9 cellular contexts compared by ENCODE assay signal in the genomic region with DNA sequence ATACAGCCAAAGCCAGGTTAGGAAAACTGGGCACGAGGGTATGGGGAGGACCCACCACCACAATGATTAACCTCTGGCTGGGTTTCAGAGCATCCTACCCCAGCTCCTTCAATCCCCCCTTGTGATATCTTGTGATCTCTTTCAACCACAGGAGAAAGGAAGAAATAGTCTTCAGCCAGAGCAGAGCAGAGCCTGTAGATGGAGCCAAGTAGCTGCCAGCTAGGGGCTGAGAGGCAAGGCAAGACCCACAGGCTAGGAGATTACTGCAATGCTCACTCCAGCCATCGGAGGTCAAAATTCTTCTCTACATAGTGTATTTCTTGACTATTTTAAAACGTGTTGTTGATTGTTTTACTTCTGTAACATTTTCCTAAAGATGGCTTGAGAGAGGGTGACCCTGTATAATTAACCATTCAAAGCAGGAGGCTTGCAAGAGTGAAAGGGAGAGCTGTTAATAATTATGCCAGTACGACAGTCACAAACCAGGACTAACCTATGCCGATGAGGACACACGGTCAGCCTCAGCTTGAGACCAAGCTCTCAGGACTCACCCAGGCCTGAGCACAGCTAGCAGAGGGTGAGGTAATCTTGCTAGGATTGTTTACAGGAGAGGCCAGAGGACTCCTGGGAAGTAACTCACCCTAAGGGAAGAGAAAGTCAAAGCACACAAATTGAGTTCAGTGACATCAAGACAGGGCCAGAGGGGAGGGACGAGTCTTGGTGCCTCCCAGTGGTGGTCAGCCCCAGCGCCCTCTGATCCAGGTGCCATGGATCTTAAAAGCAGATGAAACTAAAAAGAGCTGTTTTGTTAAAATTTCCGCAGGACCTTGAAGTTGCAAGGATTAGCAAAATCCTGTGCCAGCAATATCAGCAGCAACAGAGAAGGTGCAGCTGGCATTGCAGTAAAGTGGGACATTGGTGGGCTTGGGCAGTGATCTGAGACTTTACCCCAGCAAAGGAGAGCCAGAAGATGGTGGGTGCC. TPM values are rescaled to one million over a fixed set of nuclear protein-coding genes. Genes with fewer than 3 reads are reported as not detected.
DNase-seq lines count a peak whose midpoint lies in the region; ATAC-seq and TF ChIP-seq lines count a peak whose summit lies in the region.
"Had no signal": no experiment of that assay in that cellular context is flagged by ENCODE, and none has a peak within 500 bp of the region (broad histone marks: within the 10 kb centered on the region; RNA-seq: fewer than 3 reads in every experiment).

No MANE protein-coding gene starts in this region.

- no peaks in the 10 kb centered on the region for H3K9me3 Mint-ChIP-seq in activated naive CD4-positive, alpha-beta T cell treated with anti-CD3 and anti-CD28 coated beads, Interleukin-2, amount 50 U/mL, for 72 hours

- H3K4me3 ChIP-seq in heart left ventricle (no peak overlapping the region), psoas muscle (no peak overlapping the region)

- DNase-seq in NCI-H345 (lab: John Stamatoyannopoulos, UW) (peak; percentile 23), NCI-H345 treated with DMSO at 0.1 percent for 48 hours (lab: John Stamatoyannopoulos, UW; ENCODE audit: unreplicated experiment) (no peak), NCI-H526 (lab: John Stamatoyannopoulos, UW) (peak; percentile 44 to 73), heart left ventricle (peak in 2 of 5 donors; percentile 33 to 42), psoas muscle (no peak), SKM-1 (lab: John Stamatoyannopoulos, UW; ENCODE audit: unreplicated experiment) (no peak)
- peak in 1 of 2 donors; percentile 8 for DNase-seq in activated naive CD4-positive, alpha-beta T cell treated with anti-CD3 and anti-CD28 coated beads, Interleukin-2, amount 50 U/mL, for 72 hours (ENCODE audit: low spot score in 2 of 2)

- H3K9me3 ChIP-seq in heart left ventricle (no peaks in the 10 kb centered on the region), psoas muscle (no peaks in the 10 kb centered on the region)

- ATAC-seq in HG02870 (IDR thresholded peaks at IDR 0.05; ENCODE audit: unreplicated experiment) (peak; percentile 70), heart left ventricle (peak; percentile 56 to 76 (median 60)), psoas muscle (peak in 2 of 4 donors; percentile 34 to 54)
- ATAC-seq in activated naive CD4-positive, alpha-beta T cell treated with anti-CD3 and anti-CD28 coated beads, Interleukin-2, amount 50 U/mL, for 72 hours = peak; percentile 70 to 82

- TF ChIP-seq CTCF in heart left ventricle (IDR thresholded peaks at IDR 0.05) (peak in 10 of 12 donors; percentile 15 to 56 (median 39)), psoas muscle (IDR thresholded peaks at IDR 0.05) (peak; percentile 18)

- intact Hi-C loops in heart left ventricle (cut with DNase I) (loop anchor here in 1 of 10 donors (5.0 kb wide), 1 partner anchor 50 kb away; no protein-coding TSS in a partner anchor), psoas muscle (cut with DNase I) (no loop called here)

- H3K4me1 ChIP-seq in heart left ventricle = peaks cover 0 to 43% (median 14%) of the 10 kb centered on the region in 12 donors
- H3K4me1 ChIP-seq in psoas muscle = no peaks in the 10 kb centered on the region

- peak overlapping the region in 1 of 2 donors; percentile 69 for H3K27ac Mint-ChIP-seq in activated naive CD4-positive, alpha-beta T cell treated with anti-CD3 and anti-CD28 coated beads, Interleukin-2, amount 50 U/mL, for 72 hours

- H3K36me3 ChIP-seq in heart left ventricle (no peaks in the 10 kb centered on the region), psoas muscle (ENCODE audit: insufficient read depth in 1 of 2, low read depth in 1 of 2) (no peaks in the 10 kb centered on the region)

- no peak for TF ChIP-seq POLR2A in heart left ventricle (IDR thresholded peaks at IDR 0.05)

- no peaks in the 10 kb centered on the region for H3K36me3 Mint-ChIP-seq in activated naive CD4-positive, alpha-beta T cell treated with anti-CD3 and anti-CD28 coated beads, Interleukin-2, amount 50 U/mL, for 72 hours

- H3K27me3 ChIP-seq in heart left ventricle (no peaks in the 10 kb centered on the region), psoas muscle (ENCODE audit: insufficient read depth in 3 of 3, low read length in 2 of 3) (no peaks in the 10 kb centered on the region)

- 60 to 65% (median 62%) methylated on average over 9 of the region's 9 CpGs for WGBS in heart left ventricle, 4 donors
- WGBS in psoas muscle, 3 donors = 61 to 68% (median 63%) methylated on average over 9 of the region's 9 CpGs

- H3K27ac ChIP-seq in heart left ventricle = peak overlapping the region in 2 of 12 donors; percentile 54 to 90
- H3K27ac ChIP-seq in psoas muscle = no peak overlapping the region
- H3K27ac ChIP-seq: epithelial cell of prostate had no signal

RNA-seq across cellular contexts. Expression of gene CDKN3, which starts 29.8 kb away (rescaled TPM):
- 100 to 1,000 TPM in 1 of 2 donors, 10 to 100 TPM in 1; 62.1 to 106 TPM for total RNA-seq in activated naive CD4-positive, alpha-beta T cell treated with anti-CD3 and anti-CD28 coated beads, Interleukin-2, amount 50 U/mL, for 72 hours
- total RNA-seq in heart left ventricle = 10 to 100 TPM in 1 of 9 donors, 1 to 10 TPM in 8; 1.9 to 25.5 (median 4.3) TPM
- polyA plus RNA-seq in heart left ventricle = 1 to 10 TPM; 4.4 to 5.1 TPM
- 1 to 10 TPM; 1.4 to 5.2 (median 3.2) TPM for total RNA-seq in psoas muscle
- 1 to 10 TPM; 1.4 to 6.0 (median 1.9) TPM for polyA plus RNA-seq in psoas muscle

Comparison
In these comparisons a context has a peak if more than half of its experiments do, and no peak if none do; other contexts are left out.
1. DNase-seq: peak in NCI-H345 (single experiment) and NCI-H526 (2 of 2); none in NCI-H345 treated with DMSO at 0.1 percent for 48 hours (single experiment), psoas muscle (0 of 2) and SKM-1 (single experiment).